ENCODE assay signal across 21 cellular contexts in the genomic region with DNA sequence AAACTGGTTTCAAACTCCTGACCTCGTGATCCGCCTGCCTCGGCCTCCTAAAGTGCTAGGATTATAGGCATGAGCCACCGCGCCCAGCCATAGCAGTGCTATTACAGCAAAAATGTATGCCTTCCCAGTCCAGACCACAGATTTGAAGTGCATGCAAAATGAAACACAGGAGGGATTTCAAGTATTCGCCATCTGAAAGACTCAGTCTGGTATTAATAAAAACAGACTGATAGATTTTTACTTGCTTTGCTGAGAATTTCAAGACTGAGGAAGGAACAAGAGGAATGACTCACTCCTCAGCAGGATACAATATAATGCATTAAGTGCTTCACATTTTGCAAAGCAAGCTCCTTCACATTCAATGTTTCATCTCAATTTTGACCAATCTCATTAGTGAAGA.
DNase-seq lines count a peak whose midpoint lies in the region; ATAC-seq and TF ChIP-seq lines count a peak whose summit lies in the region.
"Had no signal": no experiment of that assay in that cellular context is flagged by ENCODE, and none has a peak within 500 bp of the region (broad histone marks: within the 10 kb centered on the region; RNA-seq: fewer than 3 reads in every experiment).

No MANE protein-coding gene starts in this region.

- no peaks in the 10 kb centered on the region for H3K36me3 ChIP-seq in left lung
- H3K36me3 ChIP-seq in left ventricle myocardium inferior, result no peaks in the 10 kb centered on the region
- H3K36me3 ChIP-seq: BLaER1 treated with 17β-estradiol and CSF1 and Interleukin-3, amounts not matched to agents 10 nM and 100 nM; neutrophil; Peyer's patch; stomach had no signal

- H3K4me3 ChIP-seq in HFF-Myc (replicated peaks; ENCODE audit: low read depth, low read length), result no peak overlapping the region
- H3K4me3 ChIP-seq in left lung, result no peak overlapping the region
- H3K4me3 ChIP-seq in left ventricle myocardium inferior, result no peak overlapping the region
- H3K4me3 ChIP-seq: BLaER1 treated with 17β-estradiol and CSF1 and Interleukin-3, amounts not matched to agents 10 nM and 100 nM; GM12878; Peyer's patch; stomach had no signal

- peak overlapping the region; percentile 35 for H3K4me3 Mint-ChIP-seq in chondrocyte (ENCODE audit: unreplicated experiment)
- H3K4me3 Mint-ChIP-seq in stimulated activated naive B cell treated with anti-CD40 and anti-IgM and Interleukin-4, amounts not matched to agents 10 μg/mL and 1 μg/mL and 100 μg/mL, for 72 hours, result no peak overlapping the region
- H3K4me3 Mint-ChIP-seq: activated naive CD8-positive, alpha-beta T cell treated with anti-CD3 and anti-CD28 coated beads for 36 hours; dendritic cell treated with granulocyte-macrophage colony-stimulating factor and Interleukin-4, amounts not matched to agents 40 ng/mL and 50 ng/mL, for 4 days had no signal

- H3K27ac ChIP-seq in left lung (no peak overlapping the region), left ventricle myocardium inferior (replicated peaks) (no peak overlapping the region)
- H3K27ac ChIP-seq: BLaER1 treated with 17β-estradiol and CSF1 and Interleukin-3, amounts not matched to agents 10 nM and 100 nM; neutrophil; Peyer's patch; stomach had no signal

- no peaks in the 10 kb centered on the region for H3K4me1 ChIP-seq in left lung
- H3K4me1 ChIP-seq in left ventricle myocardium inferior, result no peaks in the 10 kb centered on the region
- H3K4me1 ChIP-seq: Peyer's patch, stomach had no signal

- H3K4me1 Mint-ChIP-seq in chondrocyte (ENCODE audit: low read depth), result peaks cover 40% of the 10 kb centered on the region
- no peaks in the 10 kb centered on the region for H3K4me1 Mint-ChIP-seq in stimulated activated naive B cell treated with anti-CD40 and anti-IgM and Interleukin-4, amounts not matched to agents 10 μg/mL and 1 μg/mL and 100 μg/mL, for 72 hours

- DNase-seq in AG08395 (ENCODE audit: low spot score) (peak; percentile 83), HFF-Myc (ENCODE audit: extremely low read depth, low read depth) (peak; percentile 82), chondrocyte (ENCODE audit: low spot score) (no peak), left lung (no peak), left ventricle myocardium inferior (no peak), LoVo (ENCODE audit: low spot score) (no peak)
- no peak for DNase-seq in stimulated activated naive B cell treated with anti-CD40 and anti-IgM and Interleukin-4, amounts not matched to agents 10 μg/mL and 1 μg/mL and 100 μg/mL, for 72 hours
- DNase-seq: activated naive CD8-positive, alpha-beta T cell treated with anti-CD3 and anti-CD28 coated beads for 36 hours; activated T-cell treated with anti-CD3 and anti-CD28 coated beads for 4 hours; DMS79 treated with DMSO at 0.1 percent for 48 hours; midbrain; NCI-H2029; NCI-H69; Peyer's patch; small intestine; stomach had no signal

- peaks cover 14% of the 10 kb centered on the region for H3K9me3 Mint-ChIP-seq in chondrocyte (ENCODE audit: low read depth)
- no peaks in the 10 kb centered on the region for H3K9me3 Mint-ChIP-seq in stimulated activated naive B cell treated with anti-CD40 and anti-IgM and Interleukin-4, amounts not matched to agents 10 μg/mL and 1 μg/mL and 100 μg/mL, for 72 hours
- H3K9me3 Mint-ChIP-seq: dendritic cell treated with granulocyte-macrophage colony-stimulating factor and Interleukin-4, amounts not matched to agents 40 ng/mL and 50 ng/mL, for 4 days had no signal

- H3K36me3 Mint-ChIP-seq in chondrocyte (ENCODE audit: low read depth), result peaks cover 2% of the 10 kb centered on the region
- H3K36me3 Mint-ChIP-seq in stimulated activated naive B cell treated with anti-CD40 and anti-IgM and Interleukin-4, amounts not matched to agents 10 μg/mL and 1 μg/mL and 100 μg/mL, for 72 hours, result peaks cover 0 to 3% of the 10 kb centered on the region in 2 donors
- H3K36me3 Mint-ChIP-seq: activated naive CD8-positive, alpha-beta T cell treated with anti-CD3 and anti-CD28 coated beads for 36 hours had no signal

- TF ChIP-seq CTCF in HFF-Myc (IDR thresholded peaks at IDR 0.05; ENCODE audit: low read depth, low read length, missing control alignments), result no peak
- TF ChIP-seq CTCF in chondrocyte (IDR thresholded peaks at IDR 0.05), result no peak
- no peak for TF ChIP-seq CTCF in left lung (IDR thresholded peaks at IDR 0.05)
- TF ChIP-seq CTCF in left ventricle myocardium inferior (IDR thresholded peaks at IDR 0.05; ENCODE audit: borderline replicate concordance), result no peak

- H3K27ac Mint-ChIP-seq in chondrocyte (ENCODE audit: unreplicated experiment), result peak overlapping the region; percentile 58
- no peak overlapping the region for H3K27ac Mint-ChIP-seq in stimulated activated naive B cell treated with anti-CD40 and anti-IgM and Interleukin-4, amounts not matched to agents 10 μg/mL and 1 μg/mL and 100 μg/mL, for 72 hours
- H3K27ac Mint-ChIP-seq: activated naive CD8-positive, alpha-beta T cell treated with anti-CD3 and anti-CD28 coated beads for 36 hours; dendritic cell treated with granulocyte-macrophage colony-stimulating factor and Interleukin-4, amounts not matched to agents 40 ng/mL and 50 ng/mL, for 4 days had no signal

- H3K27me3 ChIP-seq in left lung, result no peaks in the 10 kb centered on the region
- H3K27me3 ChIP-seq in left ventricle myocardium inferior (ENCODE audit: low read depth), result no peaks in the 10 kb centered on the region
- H3K27me3 ChIP-seq: BLaER1 treated with 17β-estradiol and CSF1 and Interleukin-3, amounts not matched to agents 10 nM and 100 nM; neutrophil; Peyer's patch; stomach had no signal

- no peaks in the 10 kb centered on the region for H3K27me3 Mint-ChIP-seq in chondrocyte (ENCODE audit: low read depth)
- H3K27me3 Mint-ChIP-seq in stimulated activated naive B cell treated with anti-CD40 and anti-IgM and Interleukin-4, amounts not matched to agents 10 μg/mL and 1 μg/mL and 100 μg/mL, for 72 hours, result peaks cover 0 to 4% of the 10 kb centered on the region in 2 donors
- H3K27me3 Mint-ChIP-seq: activated naive CD8-positive, alpha-beta T cell treated with anti-CD3 and anti-CD28 coated beads for 36 hours; dendritic cell treated with granulocyte-macrophage colony-stimulating factor and Interleukin-4, amounts not matched to agents 40 ng/mL and 50 ng/mL, for 4 days had no signal

- ATAC-seq in left lung, result peak; percentile 19
- ATAC-seq in stimulated activated naive B cell treated with anti-CD40 and anti-IgM and Interleukin-4, amounts not matched to agents 10 μg/mL and 1 μg/mL and 100 μg/mL, for 72 hours (replicated peaks), result no peak
- ATAC-seq in HG03135 (IDR thresholded peaks at IDR 0.05; ENCODE audit: unreplicated experiment), result no peak
- ATAC-seq: GM12878 had no signal

- intact Hi-C loops in left lung (cut with DNase I), result no loop called here
- intact Hi-C loops in left ventricle myocardium inferior (cut with micrococcal nuclease), result no loop called here

- H3K9me3 ChIP-seq in left lung (no peaks in the 10 kb centered on the region), left ventricle myocardium inferior (replicated peaks) (no peaks in the 10 kb centered on the region)
- H3K9me3 ChIP-seq: BLaER1 treated with 17β-estradiol and CSF1 and Interleukin-3, amounts not matched to agents 10 nM and 100 nM; neutrophil; Peyer's patch; stomach had no signal

Comparison
In these comparisons a context has a peak if more than half of its experiments do, and no peak if none do; other contexts are left out.
1. DNase-seq: peak in AG08395 (single experiment) and HFF-Myc (single experiment); none in chondrocyte (single experiment), left lung (0 of 2), stimulated activated naive B cell treated with anti-CD40 and anti-IgM and Interleukin-4, amounts not matched to agents 10 μg/mL and 1 μg/mL and 100 μg/mL, for 72 hours (single experiment), left ventricle myocardium inferior (single experiment) and LoVo (single experiment).